In genomic region chr9:4795108-4795507, GRCh38 we compare ENCODE assay signal across 7 cellular contexts. TPM values are rescaled to one million over a fixed set of nuclear protein-coding genes. Genes with fewer than 3 reads are reported as not detected.
A peak's percentile ranks its signal among the peaks of the same experiment; 100 is the strongest.
DNase-seq lines count a peak whose midpoint lies in the region; ATAC-seq, FAIRE-seq and TF ChIP-seq lines count a peak whose summit lies in the region.
"Not testable (repeated sequence)": the region's sequence is repeated elsewhere in the genome, so short reads cannot be mapped to it uniquely, and the experiment has no call there.

No MANE protein-coding gene starts in this region.

- H3K27me3 ChIP-seq in CD8-positive, alpha-beta memory T cell (ENCODE audit: insufficient read depth, low read length, poor library complexity, severe bottlenecking); Loucy (ENCODE audit: insufficient read depth, low read length, poor library complexity, severe bottlenecking); K562 (ENCODE audit: control insufficient read depth in 2 of 2, insufficient read depth in 2 of 2, low read length in 2 of 2); gastrocnemius medialis: not testable (repeated sequence)

- H3K79me2 ChIP-seq in Loucy (ENCODE audit: insufficient read depth, low read length) (peaks cover 60% of the 10 kb centered on the region), K562 (ENCODE audit: control insufficient read depth, insufficient read depth, low read length) (peaks cover 73% of the 10 kb centered on the region)

- peak overlapping the region in 3 of 7 donors; percentile 38 to 96 (median 94) for H3K4me3 Mint-ChIP-seq in CD8-positive, alpha-beta memory T cell
- peak overlapping the region; percentile 7 for H3K4me3 Mint-ChIP-seq in T-helper 1 cell treated with Interleukin-12 subunit alpha and Interleukin-12 subunit beta and Interleukin-4 antibody, amounts not matched to agents 30 μg/mL and 1 μg/mL, for 36 hours
- H3K4me3 Mint-ChIP-seq in activated T-cell treated with anti-CD3 and anti-CD28 coated beads, Interleukin-2, amount 50 U/mL, for 72 hours = peak overlapping the region; percentile 33 to 85
- peak overlapping the region; percentile 94 for H3K4me3 Mint-ChIP-seq in natural killer cell

- TF ChIP-seq RAD21 in K562 (CRISPR knock-in tag; conservative IDR thresholded peaks at IDR 0.05 in 1 of 2, IDR thresholded peaks at IDR 0.05 in 1 of 2) = not testable (repeated sequence)

- ATAC-seq in activated T-cell treated with anti-CD3 and anti-CD28 coated beads, Interleukin-2, amount 50 U/mL, for 72 hours (replicated peaks in 1 of 2); K562; natural killer cell; gastrocnemius medialis: not testable (repeated sequence)

- not testable (repeated sequence) for BruUV-seq in K562 (replicated peaks; lab: Mats Ljungman, UMichigan)

- peak overlapping the region; percentile 35 for H3K27ac ChIP-seq in CD8-positive, alpha-beta memory T cell (ENCODE audit: low read depth, low read length)
- H3K27ac ChIP-seq in K562 (ENCODE audit: extremely low read depth, low read depth, low read length) (peak overlapping the region; percentile 38; the same call in 2 of the 3 replicates), gastrocnemius medialis (peak overlapping the region; percentile 94 to 100 (median 98))

- H3K36me3 Mint-ChIP-seq in CD8-positive, alpha-beta memory T cell; T-helper 1 cell treated with Interleukin-12 subunit alpha and Interleukin-12 subunit beta and Interleukin-4 antibody, amounts not matched to agents 30 μg/mL and 1 μg/mL, for 36 hours (ENCODE audit: low read depth); activated T-cell treated with anti-CD3 and anti-CD28 coated beads, Interleukin-2, amount 50 U/mL, for 72 hours (ENCODE audit: insufficient read depth in 2 of 2); natural killer cell: not testable (repeated sequence)

- peak; percentile 40 for FAIRE-seq in K562 (lab: Jason Lieb, UNC)

- not testable (repeated sequence) for H3K36me3 ChIP-seq in CD8-positive, alpha-beta memory T cell (ENCODE audit: insufficient read depth, low read length); Loucy (ENCODE audit: insufficient read depth, low read length); gastrocnemius medialis
- H3K36me3 ChIP-seq in K562 (ENCODE audit: control insufficient read depth, insufficient read depth, low read length) = peaks cover 15% of the 10 kb centered on the region

- H3K4me3 ChIP-seq in CD8-positive, alpha-beta memory T cell (ENCODE audit: low read length); gastrocnemius medialis: not testable (repeated sequence)
- H3K4me3 ChIP-seq in Loucy (ENCODE audit: low read length, poor library complexity, severe bottlenecking) (peak overlapping the region; percentile 83), K562 (peak overlapping the region; percentile 91)

- H3K9me1 ChIP-seq in K562 (ENCODE audit: control insufficient read depth, insufficient read depth, low read length) = not testable (repeated sequence)

- POLR2A ChIA-PET in CD8-positive, alpha-beta memory T cell (lab: Charles Lee) = not testable (repeated sequence)
- POLR2A ChIA-PET in K562 (lab: Yijun Ruan, JAX) = interaction anchor here (0.5 to 1.4 kb wide), 5 partner anchors 35 to 1499 kb away, joined by 3 to 4 read pairs (median 4); no protein-coding TSS in a partner anchor

- peak overlapping the region in 2 of 8 donors; percentile 80 to 95 for H3K27ac Mint-ChIP-seq in CD8-positive, alpha-beta memory T cell
- not testable (repeated sequence) for H3K27ac Mint-ChIP-seq in T-helper 1 cell treated with Interleukin-12 subunit alpha and Interleukin-12 subunit beta and Interleukin-4 antibody, amounts not matched to agents 30 μg/mL and 1 μg/mL, for 36 hours; activated T-cell treated with anti-CD3 and anti-CD28 coated beads, Interleukin-2, amount 50 U/mL, for 72 hours; natural killer cell

- not testable (repeated sequence) for TF ChIP-seq CTCF in Loucy (conservative IDR thresholded peaks at IDR 0.05; ENCODE audit: low read length); K562 (IDR thresholded peaks at IDR 0.05 in 2 of 3, conservative IDR thresholded peaks at IDR 0.05 in 1 of 3; ENCODE audit: insufficient read depth in 2 of 3, low read depth in 1 of 3, low read length in 3 of 3); natural killer cell (IDR thresholded peaks at IDR 0.05); gastrocnemius medialis (IDR thresholded peaks at IDR 0.05 in 4 of 5, conservative IDR thresholded peaks at IDR 0.05 in 1 of 5)

- H3K9ac ChIP-seq in Loucy (ENCODE audit: low read depth, low read length, poor library complexity, severe bottlenecking) = not testable (repeated sequence)
- peak overlapping the region; percentile 63 to 81; a peak in 3 of 4 replicates for H3K9ac ChIP-seq in K562 (ENCODE audit: insufficient read depth in 1 of 2, low read depth in 2 of 2, low read length in 2 of 2)

- peaks cover 37% of the 10 kb centered on the region for H4K20me1 ChIP-seq in Loucy (ENCODE audit: insufficient read depth, low read length, poor library complexity, severe bottlenecking)
- H4K20me1 ChIP-seq in K562 (replicated peaks; ENCODE audit: control insufficient read depth, insufficient read depth, low read length) = not testable (repeated sequence)

- not testable (repeated sequence) for H2AFZ ChIP-seq in Loucy (ENCODE audit: low read length); K562 (ENCODE audit: low read depth, low read length)

- in situ Hi-C loops in K562 (cut with MboI) = not testable (repeated sequence)
- in situ Hi-C loops in gastrocnemius medialis (cut with MboI; ENCODE audit: low sequenced_read_pairs in 4 of 4) = loop anchor here in 1 of 4 donors (25.0 kb wide), 2 partner anchors 642 to 817 kb away; partner anchors contain the start of gene PLGRKT

- TF ChIP-seq EP300 in K562 (IDR thresholded peaks at IDR 0.05; ENCODE audit: low read length) = not testable (repeated sequence)

- H3K9me2 ChIP-seq in Loucy (replicated peaks; ENCODE audit: low read depth, low read length) = not testable (repeated sequence)

- intact Hi-C loops in K562 (cut with micrococcal nuclease) (loop anchor here (5.0 to 10.0 kb wide), 3 partner anchors 37 to 130 kb away; no protein-coding TSS in a partner anchor), natural killer cell (cut with micrococcal nuclease) (loop anchor here (5.0 kb wide), 1 partner anchor 57 kb away; no protein-coding TSS in a partner anchor)
- intact Hi-C loops in gastrocnemius medialis (cut with DNase I; ENCODE audit: low total_unique reads) = not testable (repeated sequence)

- DNase-seq in CD8-positive, alpha-beta memory T cell; activated T-cell treated with anti-CD3 and anti-CD28 coated beads, Interleukin-2, amount 50 U/mL, for 72 hours; K562 (ENCODE audit: extremely low read depth in 1 of 4, low spot score in 3 of 4); natural killer cell: not testable (repeated sequence)
- DNase-seq in gastrocnemius medialis = peak in 1 of 2 donors; percentile 53

- H3K4me1 ChIP-seq in CD8-positive, alpha-beta memory T cell (ENCODE audit: insufficient read depth, low read length) = peaks cover 20% of the 10 kb centered on the region
- H3K4me1 ChIP-seq in Loucy (ENCODE audit: insufficient read depth, low read length, poor library complexity, severe bottlenecking) = peaks cover 28% of the 10 kb centered on the region
- H3K4me1 ChIP-seq in K562 (replicated peaks in 1 of 2; ENCODE audit: control insufficient read depth in 2 of 2, insufficient read depth in 2 of 2, low read length in 2 of 2) = peaks cover 10 to 26% of the 10 kb centered on the region in 2 experiments; a peak in 3 of 5 replicates
- peaks cover 43 to 51% of the 10 kb centered on the region in 2 donors for H3K4me1 ChIP-seq in gastrocnemius medialis

- H3K4me2 ChIP-seq in Loucy (ENCODE audit: low read depth, low read length, poor library complexity, severe bottlenecking) = peak overlapping the region; percentile 84
- peak overlapping the region; percentile 75 for H3K4me2 ChIP-seq in K562 (ENCODE audit: insufficient read depth, low read length)

- 9% methylated on average over 9 of the region's 10 CpGs for WGBS in K562 (ENCODE audit: insufficient coverage, low coverage, missing lambda C conversion rate)

- H3K4me1 Mint-ChIP-seq in CD8-positive, alpha-beta memory T cell = peaks cover 29 to 71% (median 70%) of the 10 kb centered on the region in 3 donors
- H3K4me1 Mint-ChIP-seq in T-helper 1 cell treated with Interleukin-12 subunit alpha and Interleukin-12 subunit beta and Interleukin-4 antibody, amounts not matched to agents 30 μg/mL and 1 μg/mL, for 36 hours (ENCODE audit: low read depth) = peaks cover 40% of the 10 kb centered on the region
- peaks cover 67% of the 10 kb centered on the region for H3K4me1 Mint-ChIP-seq in activated T-cell treated with anti-CD3 and anti-CD28 coated beads, Interleukin-2, amount 50 U/mL, for 72 hours (ENCODE audit: low read depth)
- H3K4me1 Mint-ChIP-seq in natural killer cell = peaks cover 36 to 38% of the 10 kb centered on the region in 2 donors

- H3F3A ChIP-seq in Loucy (ENCODE audit: low read depth) = not testable (repeated sequence)

- not testable (repeated sequence) for TF ChIP-seq POLR2A in K562 (conservative IDR thresholded peaks at IDR 0.05); gastrocnemius medialis (IDR thresholded peaks at IDR 0.05)

- H3K9me3 ChIP-seq in CD8-positive, alpha-beta memory T cell (ENCODE audit: low read length); Loucy (ENCODE audit: insufficient read depth, low read depth, low read length); K562 (replicated peaks; ENCODE audit: control insufficient read depth, insufficient read depth, low read depth, low read length); gastrocnemius medialis: not testable (repeated sequence)

- not testable (repeated sequence) for H3K27me3 Mint-ChIP-seq in CD8-positive, alpha-beta memory T cell; T-helper 1 cell treated with Interleukin-12 subunit alpha and Interleukin-12 subunit beta and Interleukin-4 antibody, amounts not matched to agents 30 μg/mL and 1 μg/mL, for 36 hours (ENCODE audit: low read depth); activated T-cell treated with anti-CD3 and anti-CD28 coated beads, Interleukin-2, amount 50 U/mL, for 72 hours (ENCODE audit: low read depth); natural killer cell (ENCODE audit: low read depth in 2 of 2)

- H3K9me3 Mint-ChIP-seq in CD8-positive, alpha-beta memory T cell; T-helper 1 cell treated with Interleukin-12 subunit alpha and Interleukin-12 subunit beta and Interleukin-4 antibody, amounts not matched to agents 30 μg/mL and 1 μg/mL, for 36 hours; activated T-cell treated with anti-CD3 and anti-CD28 coated beads, Interleukin-2, amount 50 U/mL, for 72 hours; natural killer cell: not testable (repeated sequence)

- CTCF ChIA-PET in CD8-positive, alpha-beta memory T cell (lab: Charles Lee) = interaction anchor here (1.0 to 2.4 kb wide), 3 partner anchors 36 to 129 kb away, joined by 3 to 11 read pairs (median 4); partner anchors contain the start of gene AK3
- CTCF ChIA-PET in K562 (lab: Yijun Ruan, JAX; ENCODE audit: low intra/inter-chr PET ratio) = not testable (repeated sequence)

RNA-seq across cellular contexts. Expression of gene RCL1, which starts 2.4 kb away (rescaled TPM):
- total RNA-seq in CD8-positive, alpha-beta memory T cell = 10 to 100 TPM; 36.5 to 39.1 TPM
- 17.7 TPM for polyA plus RNA-seq in CD8-positive, alpha-beta memory T cell
- 10 to 100 TPM; 29.7 to 38.8 TPM for total RNA-seq in activated T-cell treated with anti-CD3 and anti-CD28 coated beads, Interleukin-2, amount 50 U/mL, for 72 hours
- 60.6 and 89.3 TPM in 2 replicates for total RNA-seq in K562 (2011; cell fraction: chromatin; rRNA removed; ENCODE audit: low replicate concordance)
- total RNA-seq in K562 (2011; cell fraction: nucleolus; rRNA removed) = 32.9 and 33.2 TPM in 2 replicates
- total RNA-seq in K562 (2011; cell fraction: nucleoplasm; rRNA removed) = 50.7 and 56.7 TPM in 2 replicates
- total RNA-seq in K562 (2014; rRNA removed) (47.4 and 53.9 TPM in 2 replicates), K562 (2014; rRNA removed; fragmentation: Illumina TruSeq; extraction: Trizol) (35.7 and 37.7 TPM in 2 replicates), K562 (2015; rRNA removed; fragmentation: Illumina TruSeq; extraction: Trizol) (38.2 and 38.6 TPM in 2 replicates), K562 (2021) (46.4 and 47.5 TPM in 2 replicates), natural killer cell (10 to 100 TPM; 18.1 to 26.3 (median 23.0) TPM), gastrocnemius medialis (10 to 100 TPM; 18.8 to 62.4 (median 26.2) TPM)
- polyA plus RNA-seq in K562 (2011; rRNA removed) (24.0 and 40.9 TPM in 2 replicates), K562 (2014; fragmentation: Illumina TruSeq; extraction: Trizol) (61.6 and 67.7 TPM in 2 replicates), K562 (2014; fragmentation: Nextera tagmentation; extraction: Ambion mirVana) (10 to 100 TPM; 36.9 to 46.1 TPM), K562 (2014; rRNA removed) (34.3 and 37.4 TPM in 2 replicates)
- 32.2 and 52.1 TPM in 2 replicates for polyA plus RNA-seq in K562 (2011; cell fraction: cytosol; rRNA removed)
- polyA plus RNA-seq in K562 (2011; cell fraction: nucleus; rRNA removed) = 45.1 and 54.2 TPM in 2 replicates
- 32.1 and 45.8 TPM in 2 replicates for polyA plus RNA-seq in K562 (2012)
- 37.0 and 57.9 TPM in 2 replicates for polyA minus RNA-seq in K562 (2011; rRNA and poly(A)+ RNA removed)
- 28.0 and 32.1 TPM in 2 replicates for polyA minus RNA-seq in K562 (2011; cell fraction: cytosol; rRNA and poly(A)+ RNA removed)
- 52.6 and 116 TPM in 2 replicates for polyA minus RNA-seq in K562 (2011; cell fraction: nucleus; rRNA and poly(A)+ RNA removed)

RNA-seq across cellular contexts. Expression of gene AK3, which starts 54.1 kb away (rescaled TPM):
- total RNA-seq in CD8-positive, alpha-beta memory T cell = 10 to 100 TPM; 25.3 to 29.8 TPM
- 42.0 TPM for polyA plus RNA-seq in CD8-positive, alpha-beta memory T cell
- 10 to 100 TPM; 36.9 to 37.1 TPM for total RNA-seq in activated T-cell treated with anti-CD3 and anti-CD28 coated beads, Interleukin-2, amount 50 U/mL, for 72 hours
- 12.2 and 41.1 TPM in 2 replicates for total RNA-seq in K562 (2011; cell fraction: chromatin; rRNA removed; ENCODE audit: low replicate concordance)
- total RNA-seq in K562 (2011; cell fraction: nucleolus; rRNA removed) = 15.2 and 20.9 TPM in 2 replicates
- total RNA-seq in K562 (2011; cell fraction: nucleoplasm; rRNA removed) = 14.7 and 28.6 TPM in 2 replicates
- 78.6 and 148 TPM in 2 replicates for total RNA-seq in K562 (2014; rRNA removed)
- total RNA-seq in K562 (2014; rRNA removed; fragmentation: Illumina TruSeq; extraction: Trizol) = 44.7 and 55.0 TPM in 2 replicates
- total RNA-seq in K562 (2015; rRNA removed; fragmentation: Illumina TruSeq; extraction: Trizol) = 34.2 and 40.5 TPM in 2 replicates
- total RNA-seq in K562 (2021) = 35.6 and 36.9 TPM in 2 replicates
- polyA plus RNA-seq in K562 (2011; rRNA removed) = 33.6 and 47.4 TPM in 2 replicates
- polyA plus RNA-seq in K562 (2011; cell fraction: cytosol; rRNA removed) = 12.4 and 15.0 TPM in 2 replicates
- 24.0 and 31.9 TPM in 2 replicates for polyA plus RNA-seq in K562 (2011; cell fraction: nucleus; rRNA removed)
- polyA plus RNA-seq in K562 (2012) = 29.8 and 35.5 TPM in 2 replicates
- 43.2 and 49.7 TPM in 2 replicates for polyA plus RNA-seq in K562 (2014; fragmentation: Illumina TruSeq; extraction: Trizol)
- 10 to 100 TPM; 12.2 to 16.0 TPM for polyA plus RNA-seq in K562 (2014; fragmentation: Nextera tagmentation; extraction: Ambion mirVana)
- 39.7 and 41.8 TPM in 2 replicates for polyA plus RNA-seq in K562 (2014; rRNA removed)
- polyA minus RNA-seq in K562 (2011; rRNA and poly(A)+ RNA removed) = 20.3 and 22.8 TPM in 2 replicates
- 18.7 and 28.2 TPM in 2 replicates for polyA minus RNA-seq in K562 (2011; cell fraction: cytosol; rRNA and poly(A)+ RNA removed)
- 30.8 and 33.7 TPM in 2 replicates for polyA minus RNA-seq in K562 (2011; cell fraction: nucleus; rRNA and poly(A)+ RNA removed)
- total RNA-seq in natural killer cell = 10 to 100 TPM; 18.6 to 23.1 (median 21.0) TPM
- total RNA-seq in gastrocnemius medialis = 100 to 1,000 TPM; 163 to 270 (median 188) TPM

Comparison
In these comparisons a context has a peak if more than half of its experiments do, and no peak if none do; other contexts are left out.
1. H3K27ac ChIP-seq: peak in every context shown above with its lines; median percentile 98 in gastrocnemius medialis; 38 in K562; 35 in CD8-positive, alpha-beta memory T cell.